Comparison of ENCODE assay signal across 16 cellular contexts in the genomic region with DNA sequence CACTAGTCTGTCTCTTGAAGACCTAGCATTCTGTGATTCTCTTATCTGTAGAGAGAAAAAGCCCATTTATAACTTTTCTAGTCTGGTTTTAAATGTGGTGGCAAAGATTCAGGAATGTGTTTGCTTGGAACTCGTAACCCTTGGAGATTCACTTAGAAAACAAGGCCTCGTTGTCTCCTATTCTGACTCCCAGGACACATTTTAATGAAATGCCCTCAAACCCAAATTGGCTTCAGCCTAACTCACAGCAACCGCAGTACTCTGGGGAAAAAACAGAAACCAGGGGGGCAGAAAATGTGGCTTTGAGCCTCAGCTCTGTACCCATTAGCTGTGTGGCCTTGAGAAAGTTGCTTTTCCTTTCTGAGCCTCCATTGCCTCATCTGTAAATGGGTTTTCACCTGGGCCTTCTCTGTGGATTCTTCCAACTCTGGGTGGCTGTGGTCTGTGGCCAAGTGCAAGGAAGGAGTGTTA. TPM values are rescaled to one million over a fixed set of nuclear protein-coding genes. Genes with fewer than 3 reads are reported as not detected.
DNase-seq lines count a peak whose midpoint lies in the region; ATAC-seq and TF ChIP-seq lines count a peak whose summit lies in the region.
"Had no signal": no experiment of that assay in that cellular context is flagged by ENCODE, and none has a peak within 500 bp of the region (broad histone marks: within the 10 kb centered on the region; RNA-seq: fewer than 3 reads in every experiment).

No MANE protein-coding gene starts in this region.

- no peaks in the 10 kb centered on the region for H3K36me3 ChIP-seq in adipocyte (ENCODE audit: control insufficient read depth, insufficient read depth, low read length, severe bottlenecking)
- H3K36me3 ChIP-seq in rectal smooth muscle tissue (ENCODE audit: control insufficient read depth, insufficient read depth, low read length): no peaks in the 10 kb centered on the region
- no peaks in the 10 kb centered on the region for H3K36me3 ChIP-seq in mucosa of descending colon (ENCODE audit: low read depth)
- H3K36me3 ChIP-seq: right lobe of liver had no signal

- peak; percentile 33 for DNase-seq in EH (ENCODE audit: low read depth)
- DNase-seq in adipocyte (ENCODE audit: low read depth): no peak
- no peak for DNase-seq in left cardiac atrium
- DNase-seq in A172 (ENCODE audit: low spot score): no peak
- DNase-seq in mucosa of descending colon: no peak
- DNase-seq in stimulated activated CD4-positive, alpha-beta T cell treated with anti-CD3 and anti-CD28 coated beads, Interleukin-1b, Interleukin-23, amount 100 ng/mL, for 48 hours: no peak
- DNase-seq: H7; MM.1S; NCI-H2081; NCI-H82; stimulated activated CD4-positive, alpha-beta T cell treated with anti-CD3 and anti-CD28 coated beads, Interleukin-4, amount 100 ng/mL, for 1 hour; T-helper 2 cell had no signal

- H3K4me3 ChIP-seq in adipocyte (ENCODE audit: low read length) (no peak overlapping the region), rectal smooth muscle tissue (ENCODE audit: low read length) (no peak overlapping the region), mucosa of descending colon (no peak overlapping the region)
- H3K4me3 ChIP-seq: right lobe of liver had no signal

- H3K9me3 ChIP-seq in adipocyte (ENCODE audit: control insufficient read depth, low read length) (peaks cover 17% of the 10 kb centered on the region), mucosa of descending colon (no peaks in the 10 kb centered on the region)
- H3K9me3 ChIP-seq: right lobe of liver had no signal

- H3K4me1 ChIP-seq in adipocyte (ENCODE audit: control insufficient read depth, insufficient read depth, low read length) (peaks cover 34% of the 10 kb centered on the region), rectal smooth muscle tissue (ENCODE audit: control insufficient read depth, insufficient read depth, low read length) (peaks cover 5% of the 10 kb centered on the region), mucosa of descending colon (ENCODE audit: low read depth) (no peaks in the 10 kb centered on the region)

- no peak for TF ChIP-seq CTCF in mucosa of descending colon (IDR thresholded peaks at IDR 0.05)

- ATAC-seq in left cardiac atrium (peak; percentile 55 to 64), mucosa of descending colon (no peak), GM21529 (IDR thresholded peaks at IDR 0.05; ENCODE audit: unreplicated experiment) (no peak)
- ATAC-seq: left lobe of liver, right lobe of liver had no signal

- H3K27me3 ChIP-seq in adipocyte (replicated peaks; ENCODE audit: control insufficient read depth, insufficient read depth, low read length) (peaks cover 10% of the 10 kb centered on the region), rectal smooth muscle tissue (ENCODE audit: control insufficient read depth, insufficient read depth, low read length) (no peaks in the 10 kb centered on the region)
- H3K27me3 ChIP-seq: right lobe of liver had no signal

- intact Hi-C loops in left cardiac atrium (cut with DNase I): no loop called here
- intact Hi-C loops in mucosa of descending colon (cut with DNase I, micrococcal nuclease): loop anchor here in 1 of 2 donors (10.0 kb wide), 1 partner anchor 996 kb away; no protein-coding TSS in a partner anchor

- peak overlapping the region; percentile 27 for H3K27ac ChIP-seq in rectal smooth muscle tissue (ENCODE audit: low read depth, low read length)
- H3K27ac ChIP-seq: right lobe of liver had no signal

- H3K9ac ChIP-seq in adipocyte (ENCODE audit: low read length) (peak overlapping the region; percentile 63), rectal smooth muscle tissue (ENCODE audit: low read length) (no peak overlapping the region)

RNA-seq across cellular contexts. Expression of a gene that starts 36.5 kb away (rescaled TPM):
- total RNA-seq in left cardiac atrium (1,000 to 10,000 TPM; 1,031 to 1,042 TPM), mucosa of descending colon (1,000 to 10,000 TPM; 1,139 to 1,221 (median 1,218) TPM)
- total RNA-seq in A172 (2014; rRNA removed; shearing (Covaris generic)): 186 and 499 TPM in 2 replicates

Comparison
In these comparisons a context has a peak if more than half of its experiments do, and no peak if none do; other contexts are left out.
1. ATAC-seq: peak in left cardiac atrium (2 of 2); none in mucosa of descending colon (single experiment) and GM21529 (single experiment).